Comparison of ENCODE assay signal across 15 cellular contexts in genomic region chr7:149153346-149153745, GRCh38. TPM values are rescaled to one million over a fixed set of nuclear protein-coding genes. Genes with fewer than 3 reads are reported as not detected.
DNase-seq lines count a peak whose midpoint lies in the region; ATAC-seq and TF ChIP-seq lines count a peak whose summit lies in the region.
"Had no signal": no experiment of that assay in that cellular context is flagged by ENCODE, and none has a peak within 500 bp of the region (broad histone marks: within the 10 kb centered on the region; RNA-seq: fewer than 3 reads in every experiment).

No MANE protein-coding gene starts in this region.

- H3K4me1 ChIP-seq in H9 (ENCODE audit: insufficient read depth, low read length) (no peaks in the 10 kb centered on the region; the same call in 1 of the 2 replicates), iPS-15b (ENCODE audit: control insufficient read depth, insufficient read depth, low read length) (peaks cover 10% of the 10 kb centered on the region)

- no peaks in the 10 kb centered on the region for H3K27me3 Mint-ChIP-seq in CD4-positive, alpha-beta T cell
- H3K27me3 Mint-ChIP-seq in H9 (ENCODE audit: low read depth) (no peaks in the 10 kb centered on the region), WTC11 (ENCODE audit: low read depth) (no peaks in the 10 kb centered on the region)
- H3K27me3 Mint-ChIP-seq: CD4-positive, CD25-positive, alpha-beta regulatory T cell had no signal

- H2AK5ac ChIP-seq in H9 (ENCODE audit: insufficient read length, low read length) = no peak overlapping the region

- no peaks in the 10 kb centered on the region for H3K9me3 Mint-ChIP-seq in CD4-positive, alpha-beta T cell
- H3K9me3 Mint-ChIP-seq in H9 = no peaks in the 10 kb centered on the region
- H3K9me3 Mint-ChIP-seq in WTC11 = peaks cover 6% of the 10 kb centered on the region; the same call in 1 of the 2 replicates
- H3K9me3 Mint-ChIP-seq: CD4-positive, CD25-positive, alpha-beta regulatory T cell had no signal

- H3K27ac ChIP-seq in CD4-positive, alpha-beta T cell (ENCODE audit: low read depth, low read length) = no peak overlapping the region
- H3K27ac ChIP-seq in H9 (ENCODE audit: insufficient read length, low read depth, low read length) = no peak overlapping the region
- H3K27ac ChIP-seq: BLaER1 treated with 17β-estradiol and CSF1 and Interleukin-3, amounts not matched to agents 10 nM and 100 nM had no signal

- H3K4me1 Mint-ChIP-seq in CD4-positive, alpha-beta T cell (ENCODE audit: low read depth) = peaks cover 40% of the 10 kb centered on the region
- H3K4me1 Mint-ChIP-seq in H9 = peaks cover 14 to 15% of the 10 kb centered on the region in 2 experiments
- H3K4me1 Mint-ChIP-seq in WTC11 = peaks cover 28% of the 10 kb centered on the region

- H4K8ac ChIP-seq in H9 (replicated peaks; ENCODE audit: insufficient read length, low read depth, low read length) = no peak overlapping the region

- POLR2A ChIA-PET in CD4-positive, alpha-beta T cell (lab: Charles Lee) = no interaction called here
- POLR2A ChIA-PET in WTC11 (lab: Charles Lee) = interaction anchor here (1.2 kb wide), 1 partner anchor 42 kb away, joined by 3 read pairs; the partner anchor contains the start of gene ZNF282

- no peak for TF ChIP-seq CTCF in CD4-positive, alpha-beta T cell (IDR thresholded peaks at IDR 0.05)
- TF ChIP-seq CTCF in H9 (conservative IDR thresholded peaks at IDR 0.05) (no peak), WTC11 (IDR thresholded peaks at IDR 0.05) (no peak)

- no peak overlapping the region for H2BK12ac ChIP-seq in H9 (ENCODE audit: insufficient read length, low read depth, low read length)

- no peak overlapping the region for H2BK120ac ChIP-seq in H9 (ENCODE audit: low read depth, low read length, poor library complexity, severe bottlenecking)

- H2AFZ ChIP-seq in H9 (ENCODE audit: low read length) = no peak overlapping the region

- H3K4me2 ChIP-seq in H9 (ENCODE audit: insufficient read depth, insufficient read length, low read length) = no peak overlapping the region
- H3K4me2 ChIP-seq: BLaER1 treated with 17β-estradiol and CSF1 and Interleukin-3, amounts not matched to agents 10 nM and 100 nM had no signal

- H2BK15ac ChIP-seq in H9 (ENCODE audit: low read depth, low read length) = no peak overlapping the region

- no CpG with 5 or more reads among the region's 2 CpGs for WGBS in H9 (ENCODE audit: extremely low coverage, insufficient read length, low lambda C conversion rate)

- no peak overlapping the region for H3K4me3 ChIP-seq in iPS-15b (ENCODE audit: low read depth, low read length)
- H3K4me3 ChIP-seq: BLaER1 treated with 17β-estradiol and CSF1 and Interleukin-3, amounts not matched to agents 10 nM and 100 nM had no signal

- H3K36me3 Mint-ChIP-seq in CD4-positive, alpha-beta T cell (ENCODE audit: low read depth) = peaks cover 57% of the 10 kb centered on the region
- peaks cover 52 to 79% (median 56%) of the 10 kb centered on the region in 3 experiments for H3K36me3 Mint-ChIP-seq in H9 (ENCODE audit: insufficient read depth in 1 of 3, low read depth in 3 of 3)
- H3K36me3 Mint-ChIP-seq in WTC11 = peaks cover 59% of the 10 kb centered on the region

- no peak overlapping the region for H3K4ac ChIP-seq in H9 (ENCODE audit: low read depth, low read length)

- no peak overlapping the region for H3K9ac ChIP-seq in H9 (ENCODE audit: extremely low read depth, insufficient read length, low read length)
- peak overlapping the region; percentile 16 for H3K9ac ChIP-seq in iPS-15b (ENCODE audit: low read depth, low read length)
- H3K9ac ChIP-seq: BLaER1 treated with 17β-estradiol and CSF1 and Interleukin-3, amounts not matched to agents 10 nM and 100 nM had no signal

- no peaks in the 10 kb centered on the region for H4K20me1 ChIP-seq in H9 (ENCODE audit: control insufficient read depth, insufficient read depth, insufficient read length)

- no peak overlapping the region for H3K56ac ChIP-seq in H9 (ENCODE audit: insufficient read length, low read depth, low read length)

- intact Hi-C loops in CD4-positive, alpha-beta T cell (cut with DNase I, micrococcal nuclease) = no loop called here

- H3K79me1 ChIP-seq in H9 (ENCODE audit: insufficient read depth, low read depth, low read length, poor library complexity, severe bottlenecking) = peaks cover 6% of the 10 kb centered on the region

- peak overlapping the region; percentile 12 for H3K27ac Mint-ChIP-seq in CD4-positive, alpha-beta T cell
- H3K27ac Mint-ChIP-seq in H9 (peak overlapping the region; percentile 8 to 74 (median 55); a peak in 5 of 7 replicates), WTC11 (peak overlapping the region; percentile 94)

- ATAC-seq in CD4-positive, alpha-beta T cell (ENCODE audit: poor library complexity) = no peak
- ATAC-seq in WTC11 = no peak
- ATAC-seq in HG03457 (IDR thresholded peaks at IDR 0.05; ENCODE audit: unreplicated experiment) = no peak
- ATAC-seq in GM19328 (IDR thresholded peaks at IDR 0.05; ENCODE audit: unreplicated experiment) = no peak
- ATAC-seq in HG02885 (IDR thresholded peaks at IDR 0.05; ENCODE audit: poor library complexity, unreplicated experiment) = no peak

- H2BK20ac ChIP-seq in H9 (ENCODE audit: low read depth, low read length, poor library complexity, severe bottlenecking) = no peak overlapping the region

- no peaks in the 10 kb centered on the region for H3K27me3 ChIP-seq in CD4-positive, alpha-beta T cell (ENCODE audit: control insufficient read depth, insufficient read depth, low read length)
- no peaks in the 10 kb centered on the region for H3K27me3 ChIP-seq in H9 (ENCODE audit: insufficient read depth, low read length)
- no peaks in the 10 kb centered on the region for H3K27me3 ChIP-seq in iPS-15b (ENCODE audit: control insufficient read depth, insufficient read depth, low read length)
- H3K27me3 ChIP-seq: BLaER1 treated with 17β-estradiol and CSF1 and Interleukin-3, amounts not matched to agents 10 nM and 100 nM had no signal

- no peak overlapping the region for H3K14ac ChIP-seq in H9 (ENCODE audit: insufficient read depth, low read length)

- peaks cover 4% of the 10 kb centered on the region for H3K23me2 ChIP-seq in H9 (ENCODE audit: insufficient read length, low read depth, low read length, poor library complexity, severe bottlenecking)

- no peak overlapping the region for H4K5ac ChIP-seq in H9 (ENCODE audit: insufficient read length, low read depth, low read length)

- no peak overlapping the region for H3K18ac ChIP-seq in H9 (ENCODE audit: insufficient read length, low read depth, low read length)

- H2BK5ac ChIP-seq in H9 (ENCODE audit: insufficient read length, low read length) = no peak overlapping the region

- H3T11ph ChIP-seq in H9 (ENCODE audit: low read length) = no peak overlapping the region

- CTCF ChIA-PET in CD4-positive, alpha-beta T cell (lab: Charles Lee) = no interaction called here
- CTCF ChIA-PET in WTC11 (lab: Charles Lee) = no interaction called here

- no peak overlapping the region for H3K4me3 Mint-ChIP-seq in CD4-positive, alpha-beta T cell
- H3K4me3 Mint-ChIP-seq in H9 (no peak overlapping the region), WTC11 (no peak overlapping the region)

- H3K79me2 ChIP-seq in H9 (ENCODE audit: insufficient read depth, low read length) = peaks cover 58% of the 10 kb centered on the region

- no peak overlapping the region for H3K23ac ChIP-seq in H9 (ENCODE audit: insufficient read length, low read depth, low read length)

- no peak for DNase-seq in CD4-positive, alpha-beta T cell
- no peak for DNase-seq in H9
- no peak for DNase-seq in WTC11 (ENCODE audit: low spot score)
- DNase-seq in Ammon's horn (ENCODE audit: low spot score) = no peak
- DNase-seq: AML-193; Calu3; CD4-positive, CD25-positive, alpha-beta regulatory T cell; DMS 273 treated with DMSO at 0.1 percent for 48 hours; DMS79; HCEC 1CT had no signal

- H3K9me3 ChIP-seq in CD4-positive, alpha-beta T cell (ENCODE audit: control insufficient read depth, low read length) = no peaks in the 10 kb centered on the region
- H3K9me3 ChIP-seq in H9 (ENCODE audit: control insufficient read depth, low read depth, low read length) = no peaks in the 10 kb centered on the region
- no peaks in the 10 kb centered on the region for H3K9me3 ChIP-seq in iPS-15b (ENCODE audit: control insufficient read depth, insufficient read depth, low read length)
- H3K9me3 ChIP-seq: BLaER1 treated with 17β-estradiol and CSF1 and Interleukin-3, amounts not matched to agents 10 nM and 100 nM had no signal

- no peak overlapping the region for H4K91ac ChIP-seq in H9 (ENCODE audit: insufficient read length, low read depth, low read length)

- H3K36me3 ChIP-seq in iPS-15b (ENCODE audit: control insufficient read depth, insufficient read depth, low read length) = peaks cover 30% of the 10 kb centered on the region

TF ChIP-seq in WTC11, 78 proteins besides CTCF, POLR2A, EP300 and RAD21 (continues in another document):
- TF ChIP-seq NFE2L1 (CRISPR knock-in tag; IDR thresholded peaks at IDR 0.05) (no peak), ZNF281 (CRISPR knock-in tag; IDR thresholded peaks at IDR 0.05) (no peak), SMAD4 (CRISPR knock-in tag; IDR thresholded peaks at IDR 0.05) (no peak)

RNA-seq across cellular contexts. Expression of gene ZNF398, which starts 6.1 kb away (rescaled TPM):
- total RNA-seq in CD4-positive, alpha-beta T cell = 10 to 100 TPM; 14.0 to 15.0 TPM
- total RNA-seq in H9 (2021) = 62.1 and 62.4 TPM in 2 replicates
- total RNA-seq in WTC11 (2021) = 57.8 to 63.2 TPM (median 58.9 TPM) in 3 replicates

RNA-seq across cellular contexts. Expression of gene ZNF425, which starts 27.2 kb away (rescaled TPM):
- under 1 TPM; 0.22 to 0.39 TPM for total RNA-seq in CD4-positive, alpha-beta T cell
- 5.3 and 5.4 TPM in 2 replicates for total RNA-seq in H9 (2021)
- total RNA-seq in WTC11 (2021) = 3.8 to 5.8 TPM (median 4.9 TPM) in 3 replicates

RNA-seq across cellular contexts. Expression of gene ZNF282, which starts 42.0 kb away (rescaled TPM):
- 10 to 100 TPM; 13.3 to 15.6 TPM for total RNA-seq in CD4-positive, alpha-beta T cell
- 39.0 and 39.9 TPM in 2 replicates for total RNA-seq in H9 (2021)
- 34.8 to 39.3 TPM (median 38.5 TPM) in 3 replicates for total RNA-seq in WTC11 (2021)

Comparison
In these comparisons a context has a peak if more than half of its experiments do, and no peak if none do; other contexts are left out.
1. H3K27ac Mint-ChIP-seq: peak in every context shown above with its lines; median percentile 94 in WTC11; 55 in H9; 12 in CD4-positive, alpha-beta T cell.